2 cellular contexts compared by ENCODE assay signal in the genomic region with DNA sequence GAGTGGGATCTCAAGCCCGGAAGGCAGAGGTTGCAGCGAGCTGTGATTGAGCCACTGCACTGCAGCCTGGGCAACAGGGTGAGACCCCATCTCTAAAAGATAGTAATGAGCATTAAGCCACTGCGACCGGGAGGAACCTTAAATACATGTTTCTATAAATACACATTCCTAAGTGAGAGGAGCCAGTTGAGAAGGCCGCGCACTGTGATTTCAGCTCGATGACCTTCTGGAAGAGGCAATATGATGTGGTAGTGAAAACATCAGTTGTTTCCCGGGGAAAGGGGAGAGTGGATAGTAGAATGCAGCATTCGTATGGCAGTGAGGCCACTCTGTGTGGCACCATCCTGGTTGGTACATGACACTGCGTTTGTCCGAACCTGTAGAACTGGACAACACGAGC.
TF ChIP-seq lines count a peak whose summit lies in the region.

No MANE protein-coding gene starts in this region.

TF ChIP-seq in GM23338, 12 proteins besides CTCF, POLR2A, EP300 and RAD21 (continued from another document):
- no peak for TF ChIP-seq ZNF462 (CRISPR knock-in tag; IDR thresholded peaks at IDR 0.05)
- no peak for TF ChIP-seq NANOG (IDR thresholded peaks at IDR 0.05; ENCODE audit: borderline replicate concordance)
- TF ChIP-seq JUNB (IDR thresholded peaks at IDR 0.05; ENCODE audit: unreplicated experiment) = no peak
- TF ChIP-seq REST (IDR thresholded peaks at IDR 0.05; ENCODE audit: unreplicated experiment) = no peak
- no peak for TF ChIP-seq STAT1 (IDR thresholded peaks at IDR 0.05; ENCODE audit: unreplicated experiment)
- no peak for TF ChIP-seq CREB1 (CRISPR knock-in tag; IDR thresholded peaks at IDR 0.05; ENCODE audit: low read depth)

TF ChIP-seq in HEK293T, 16 proteins besides CTCF, POLR2A, EP300 and RAD21 (continued from another document):
- TF ChIP-seq PKNOX1 (IDR thresholded peaks at IDR 0.05) (no peak), LEF1 (IDR thresholded peaks at IDR 0.05; ENCODE audit: borderline replicate concordance) (no peak), SUZ12 (IDR thresholded peaks at IDR 0.05) (no peak)
TF ChIP-seq in HEK293T: peak in this region for 0.
